Comparison of ENCODE assay signal across 21 cellular contexts in genomic region chr4:6228158-6229067, GRCh38. TPM values are rescaled to one million over a fixed set of nuclear protein-coding genes. Genes with fewer than 3 reads are reported as not detected.
DNase-seq lines count a peak whose midpoint lies in the region; ATAC-seq, FAIRE-seq and TF ChIP-seq lines count a peak whose summit lies in the region.
"Had no signal": no experiment of that assay in that cellular context is flagged by ENCODE, and none has a peak within 500 bp of the region (broad histone marks: within the 10 kb centered on the region; RNA-seq: fewer than 3 reads in every experiment).

No MANE protein-coding gene starts in this region.

- H3K9me2 ChIP-seq in SK-N-SH: no peaks in the 10 kb centered on the region

- ATAC-seq in SK-N-SH treated with all-trans-retinoic acid at 6 μM for 48 hours (no peak), K562 (peak; percentile 61; the same call in 2 of the 3 replicates), HepG2 (peak; percentile 67), HG03159 (IDR thresholded peaks at IDR 0.05; ENCODE audit: unreplicated experiment) (no peak)

- H3K27me3 Mint-ChIP-seq in CD8-positive, alpha-beta memory T cell: peaks cover under 1 to 25% of the 10 kb centered on the region in 2 donors

- H3K9ac ChIP-seq in SK-N-SH (no peak overlapping the region), K562 (ENCODE audit: insufficient read depth in 1 of 2, low read depth in 2 of 2, low read length in 2 of 2) (no peak overlapping the region), HepG2 (ENCODE audit: insufficient read depth, low read depth, low read length) (no peak overlapping the region)

- H3K4me1 Mint-ChIP-seq in CD8-positive, alpha-beta memory T cell: peaks cover 0 to 1% (median 0%) of the 10 kb centered on the region in 3 donors

- TF ChIP-seq EP300 in SK-N-SH (IDR thresholded peaks at IDR 0.05; ENCODE audit: borderline replicate concordance in 1 of 2, low read depth in 1 of 2, low read length in 1 of 2): no peak
- no peak for TF ChIP-seq EP300 in K562 (IDR thresholded peaks at IDR 0.05; ENCODE audit: low read length)
- no peak for TF ChIP-seq EP300 in HepG2 (IDR thresholded peaks at IDR 0.05; ENCODE audit: low read depth in 2 of 2, low read length in 2 of 2)
- no peak for TF ChIP-seq EP300 in HepG2 (CRISPR knock-in tag; IDR thresholded peaks at IDR 0.05; ENCODE audit: borderline replicate concordance)
- no peak for TF ChIP-seq EP300 in sigmoid colon (IDR thresholded peaks at IDR 0.05)

- POLR2A ChIA-PET in SK-N-SH (lab: Yijun Ruan, JAX): interaction anchor here (1.3 kb wide), 1 partner anchor 29 kb away, joined by 3 read pairs; no protein-coding TSS in a partner anchor
- POLR2A ChIA-PET in K562 (lab: Yijun Ruan, JAX): interaction anchor here (1.4 kb wide), 1 partner anchor 10 kb away, joined by 3 read pairs; no protein-coding TSS in a partner anchor
- POLR2A ChIA-PET in HepG2 (lab: Yijun Ruan, JAX): no interaction called here
- POLR2A ChIA-PET in CD8-positive, alpha-beta memory T cell (lab: Charles Lee): no interaction called here

- H3K27me3 ChIP-seq in SK-N-SH (ENCODE audit: insufficient read depth) (no peaks in the 10 kb centered on the region), K562 (ENCODE audit: control insufficient read depth in 2 of 2, insufficient read depth in 2 of 2, low read length in 2 of 2) (peaks cover 0 to 8% of the 10 kb centered on the region in 2 experiments; a peak in 2 of 5 replicates), HepG2 (ENCODE audit: control insufficient read depth in 1 of 2, insufficient read depth in 2 of 2, low read length in 2 of 2) (peaks cover 0 to 1% of the 10 kb centered on the region in 2 experiments; a peak in 1 of 5 replicates), sigmoid colon (peaks cover 0 to 23% (median 0%) of the 10 kb centered on the region in 3 donors)
- no peaks in the 10 kb centered on the region for H3K27me3 ChIP-seq in CD8-positive, alpha-beta memory T cell (ENCODE audit: insufficient read depth, low read length, poor library complexity, severe bottlenecking)

- H3K36me3 ChIP-seq in SK-N-SH (replicated peaks in 1 of 2; ENCODE audit: control insufficient read depth in 1 of 2, insufficient read depth in 2 of 2, low read length in 1 of 2) (no peaks in the 10 kb centered on the region), K562 (ENCODE audit: control insufficient read depth, insufficient read depth, low read length) (no peaks in the 10 kb centered on the region), HepG2 (replicated peaks in 1 of 2; ENCODE audit: control insufficient read depth in 1 of 2, insufficient read depth in 2 of 2, low read length in 2 of 2) (no peaks in the 10 kb centered on the region), sigmoid colon (no peaks in the 10 kb centered on the region)
- H3K36me3 ChIP-seq in CD8-positive, alpha-beta memory T cell (ENCODE audit: insufficient read depth, low read length): no peaks in the 10 kb centered on the region
- H3K36me3 ChIP-seq: HAP-1 had no signal

- peaks cover 0 to 36% of the 10 kb centered on the region in 2 experiments; a peak in 2 of 4 replicates for H3K4me1 ChIP-seq in SK-N-SH (ENCODE audit: control insufficient read depth in 1 of 2, insufficient read depth in 2 of 2, low read depth in 1 of 2, low read length in 1 of 2)
- no peaks in the 10 kb centered on the region; a peak in 1 of 5 replicates for H3K4me1 ChIP-seq in K562 (replicated peaks in 1 of 2; ENCODE audit: control insufficient read depth in 2 of 2, insufficient read depth in 2 of 2, low read length in 2 of 2)
- H3K4me1 ChIP-seq in HepG2 (ENCODE audit: insufficient read depth, low read length): no peaks in the 10 kb centered on the region
- no peaks in the 10 kb centered on the region for H3K4me1 ChIP-seq in sigmoid colon
- H3K4me1 ChIP-seq in CD8-positive, alpha-beta memory T cell (ENCODE audit: insufficient read depth, low read length): no peaks in the 10 kb centered on the region
- H3K4me1 ChIP-seq: HAP-1 had no signal

- no peak overlapping the region for H3K4me3 Mint-ChIP-seq in CD8-positive, alpha-beta memory T cell

- TF ChIP-seq POLR2A in K562 (conservative IDR thresholded peaks at IDR 0.05) (no peak), HepG2 (IDR thresholded peaks at IDR 0.05; ENCODE audit: insufficient read depth in 1 of 2, low read depth in 2 of 2, low read length in 2 of 2) (no peak), sigmoid colon (IDR thresholded peaks at IDR 0.05) (no peak)

- no peaks in the 10 kb centered on the region for H3K9me1 ChIP-seq in K562 (ENCODE audit: control insufficient read depth, insufficient read depth, low read length)

- TF ChIP-seq RAD21 in SK-N-SH (IDR thresholded peaks at IDR 0.05; ENCODE audit: low read length) (no peak), K562 (CRISPR knock-in tag; conservative IDR thresholded peaks at IDR 0.05 in 1 of 2, IDR thresholded peaks at IDR 0.05 in 1 of 2) (no peak), HepG2 (CRISPR knock-in tag; IDR thresholded peaks at IDR 0.05) (no peak)

- no peak overlapping the region for H3K4me2 ChIP-seq in SK-N-SH
- H3K4me2 ChIP-seq in K562 (ENCODE audit: insufficient read depth, low read length): no peak overlapping the region
- H3K4me2 ChIP-seq in HepG2 (ENCODE audit: low read depth, low read length): no peak overlapping the region

- H3K27ac ChIP-seq in SK-N-SH (ENCODE audit: low read depth in 2 of 2, low read length in 1 of 2): peak overlapping the region in 1 of 2 experiments; percentile 48; a peak in 2 of 4 replicates
- no peak overlapping the region for H3K27ac ChIP-seq in K562 (ENCODE audit: extremely low read depth, low read depth, low read length)
- H3K27ac ChIP-seq in HepG2 (ENCODE audit: extremely low read length, insufficient read depth, low read length): no peak overlapping the region
- no peak overlapping the region for H3K27ac ChIP-seq in sigmoid colon
- no peak overlapping the region for H3K27ac ChIP-seq in CD8-positive, alpha-beta memory T cell (ENCODE audit: low read depth, low read length)

- H3K9me3 Mint-ChIP-seq in CD8-positive, alpha-beta memory T cell: peaks cover 0 to under 1% (median 0%) of the 10 kb centered on the region in 5 donors

- H3K9me3 ChIP-seq in SK-N-SH (no peaks in the 10 kb centered on the region), K562 (replicated peaks; ENCODE audit: control insufficient read depth, insufficient read depth, low read depth, low read length) (no peaks in the 10 kb centered on the region), HepG2 (ENCODE audit: low read length) (no peaks in the 10 kb centered on the region), sigmoid colon (no peaks in the 10 kb centered on the region)
- H3K9me3 ChIP-seq in CD8-positive, alpha-beta memory T cell (ENCODE audit: low read length): no peaks in the 10 kb centered on the region
- H3K9me3 ChIP-seq: HAP-1 had no signal

- no TSS peak for BruUV-seq in K562 (replicated peaks; lab: Mats Ljungman, UMichigan)
- no TSS peak for BruUV-seq in HepG2 (replicated peaks; lab: Mats Ljungman, UMichigan)

- H3F3A ChIP-seq in SK-N-SH (replicated peaks; ENCODE audit: insufficient read depth): no peaks in the 10 kb centered on the region

- H3K4me3 ChIP-seq in SK-N-SH (ENCODE audit: low read depth in 2 of 2, low read length in 1 of 2): no peak overlapping the region
- H3K4me3 ChIP-seq in K562: no peak overlapping the region
- no peak overlapping the region for H3K4me3 ChIP-seq in HepG2 (replicated peaks in 1 of 3; ENCODE audit: insufficient read depth in 1 of 3, low read depth in 2 of 3, low read length in 3 of 3)
- no peak overlapping the region for H3K4me3 ChIP-seq in sigmoid colon
- H3K4me3 ChIP-seq in CD8-positive, alpha-beta memory T cell (ENCODE audit: low read length): no peak overlapping the region
- H3K4me3 ChIP-seq: HAP-1 had no signal

- no peak for FAIRE-seq in K562 (lab: Jason Lieb, UNC)
- no peak for FAIRE-seq in HepG2 (lab: Jason Lieb, UNC)
- FAIRE-seq: D721Med, RCC 7860 had no signal

- H4K20me1 ChIP-seq in SK-N-SH (ENCODE audit: insufficient read depth): no peaks in the 10 kb centered on the region
- H4K20me1 ChIP-seq in K562 (replicated peaks; ENCODE audit: control insufficient read depth, insufficient read depth, low read length): no peaks in the 10 kb centered on the region
- no peaks in the 10 kb centered on the region for H4K20me1 ChIP-seq in HepG2 (ENCODE audit: insufficient read depth, low read length)

- 55% methylated on average over 15 of the region's 16 CpGs for WGBS in SK-N-SH (ENCODE audit: low lambda C conversion rate)
- under 1% methylated on average over 16 of the region's 16 CpGs for WGBS in K562 (ENCODE audit: insufficient coverage, low coverage, missing lambda C conversion rate)
- WGBS in HepG2 (ENCODE audit: low lambda C conversion rate): 24% methylated on average over 14 of the region's 16 CpGs
- 79 to 82% methylated on average over 16 of the region's 16 CpGs for WGBS in sigmoid colon, 2 donors

- no peaks in the 10 kb centered on the region for H3K36me3 Mint-ChIP-seq in CD8-positive, alpha-beta memory T cell

- no peak for TF ChIP-seq CTCF in SK-N-SH (IDR thresholded peaks at IDR 0.05)
- peak; percentile 17 to 74 (median 22); a peak in 3 of 6 replicates for TF ChIP-seq CTCF in K562 (IDR thresholded peaks at IDR 0.05 in 2 of 3, conservative IDR thresholded peaks at IDR 0.05 in 1 of 3; ENCODE audit: insufficient read depth in 2 of 3, low read depth in 1 of 3, low read length in 3 of 3)
- no peak for TF ChIP-seq CTCF in HepG2 (CRISPR knock-in tag; IDR thresholded peaks at IDR 0.05)
- no peak for TF ChIP-seq CTCF in sigmoid colon (IDR thresholded peaks at IDR 0.05)

- H3K79me2 ChIP-seq in SK-N-SH (ENCODE audit: insufficient read depth): no peaks in the 10 kb centered on the region
- H3K79me2 ChIP-seq in K562 (ENCODE audit: control insufficient read depth, insufficient read depth, low read length): no peaks in the 10 kb centered on the region
- no peaks in the 10 kb centered on the region for H3K79me2 ChIP-seq in HepG2 (ENCODE audit: insufficient read depth, low read length)

- intact Hi-C loops in K562 (cut with micrococcal nuclease): no loop called here
- intact Hi-C loops in HepG2 (cut with micrococcal nuclease; ENCODE audit: unreplicated experiment): no loop called here
- intact Hi-C loops in sigmoid colon (cut with DNase I): no loop called here

- in situ Hi-C loops in K562 (cut with MboI) (no loop called here), HepG2 (cut with HindIII; ENCODE audit: extremely low pct_ligation_motif_present, low pct_unique_long_range_greater_than_20kb) (loop anchor here (25.0 kb wide), 1 partner anchor 334 kb away; no protein-coding TSS in a partner anchor)

- no peak overlapping the region for H3K27ac Mint-ChIP-seq in CD8-positive, alpha-beta memory T cell

- DNase-seq in SK-N-SH: peak; percentile 15
- DNase-seq in K562 (ENCODE audit: extremely low read depth in 1 of 4, low spot score in 3 of 4): peak in 1 of 4 experiments; percentile 15
- DNase-seq in HepG2 (ENCODE audit: low spot score): no peak
- DNase-seq in sigmoid colon: peak; percentile 44
- DNase-seq in LoVo (ENCODE audit: low spot score): no peak
- DNase-seq in CD8-positive, alpha-beta memory T cell: no peak
- DNase-seq: 8988T, GF-D8, MM.1S, NCI-H146, NCI-H226, OCI-M1, Right ventricle myocardium superior, SW 1271 had no signal

- CTCF ChIA-PET in SK-N-SH (lab: Yijun Ruan, JAX) (interaction anchor here (0.6 to 4.1 kb wide), 11 partner anchors 15 to 230 kb away, joined by 3 to 30 read pairs (median 4); partner anchors contain the start of gene C4orf50), K562 (lab: Yijun Ruan, JAX; ENCODE audit: low intra/inter-chr PET ratio) (no interaction called here), HepG2 (lab: Yijun Ruan, JAX; ENCODE audit: low intra/inter-chr PET ratio, low total read pairs) (no interaction called here)
- CTCF ChIA-PET in CD8-positive, alpha-beta memory T cell (lab: Charles Lee): interaction anchor here (1.2 to 2.9 kb wide), 3 partner anchors 21 to 94 kb away, joined by 3 to 8 read pairs (median 4); no protein-coding TSS in a partner anchor

- H2AFZ ChIP-seq in SK-N-SH (ENCODE audit: low read depth): no peak overlapping the region
- no peak overlapping the region for H2AFZ ChIP-seq in K562 (ENCODE audit: low read depth, low read length)
- no peak overlapping the region for H2AFZ ChIP-seq in HepG2 (ENCODE audit: low read length)

RNA-seq across cellular contexts. Expression of gene JAKMIP1, which starts 28.1 kb away (rescaled TPM):
- polyA plus RNA-seq in SK-N-SH (2012; rRNA removed) (0.54 and 1.0 TPM in 2 replicates), K562 (2011; rRNA removed) (not detected in 2 replicates), K562 (2014; fragmentation: Illumina TruSeq; extraction: Trizol) (not detected in 2 replicates), K562 (2014; fragmentation: Nextera tagmentation; extraction: Ambion mirVana) (not detected), K562 (2014; rRNA removed) (not detected in 2 replicates), HepG2 (2011; rRNA removed) (not detected in 2 replicates), sigmoid colon (1 to 10 TPM in 1 of 3 donors, not detected in 2; 1.8 TPM)
- polyA plus RNA-seq in SK-N-SH (2012; cell fraction: cytosol; rRNA removed): 0.98 and 1.7 TPM in 2 replicates
- polyA plus RNA-seq in SK-N-SH (2012; cell fraction: nucleus; rRNA removed): 0.17 and 0.63 TPM in 2 replicates
- total RNA-seq in K562 (2011; cell fraction: chromatin; rRNA removed; ENCODE audit: low replicate concordance): not detected in 2 replicates
- not detected in 2 replicates for total RNA-seq in K562 (2011; cell fraction: nucleolus; rRNA removed)
- total RNA-seq in K562 (2011; cell fraction: nucleoplasm; rRNA removed): not detected in 2 replicates
- total RNA-seq in K562 (2014; rRNA removed) (not detected in 2 replicates), K562 (2014; rRNA removed; fragmentation: Illumina TruSeq; extraction: Trizol) (not detected in 2 replicates), K562 (2015; rRNA removed; fragmentation: Illumina TruSeq; extraction: Trizol) (not detected in 2 replicates), K562 (2021) (0.11 TPM in 1 of 2 replicates, not detected in the other), HepG2 (2016; rRNA removed; fragmentation: Illumina TruSeq; extraction: Trizol) (not detected in 2 replicates), sigmoid colon (1 to 10 TPM in 3 of 4 donors, under 1 TPM in 1; 0.49 to 3.9 (median 1.8) TPM)
- not detected in 2 replicates for polyA plus RNA-seq in K562 (2011; cell fraction: cytosol; rRNA removed)
- not detected in 2 replicates for polyA plus RNA-seq in K562 (2011; cell fraction: nucleus; rRNA removed)
- polyA plus RNA-seq in K562 (2012): 0.04 TPM in 1 of 2 replicates, not detected in the other
- not detected in 2 replicates for polyA minus RNA-seq in K562 (2011; rRNA and poly(A)+ RNA removed)
- polyA minus RNA-seq in K562 (2011; cell fraction: cytosol; rRNA and poly(A)+ RNA removed): not detected in 2 replicates
- not detected in 2 replicates for polyA minus RNA-seq in K562 (2011; cell fraction: nucleus; rRNA and poly(A)+ RNA removed)
- not detected in 2 replicates for total RNA-seq in HepG2 (2016; cell fraction: cytosol; rRNA removed; fragmentation: Illumina TruSeq; extraction: Trizol; ENCODE audit: low read depth)
- not detected in 2 replicates for total RNA-seq in HepG2 (2016; cell fraction: insoluble cytoplasmic fraction; rRNA removed; fragmentation: Illumina TruSeq; extraction: Trizol)
- total RNA-seq in HepG2 (2016; cell fraction: membrane; rRNA removed; fragmentation: Illumina TruSeq; extraction: Trizol): not detected in 2 replicates
- total RNA-seq in HepG2 (2016; cell fraction: nucleus; rRNA removed; fragmentation: Illumina TruSeq; extraction: Trizol): not detected in 2 replicates
- not detected in 2 replicates for polyA plus RNA-seq in HepG2 (2011; cell fraction: cytosol; rRNA removed)
- polyA plus RNA-seq in HepG2 (2011; cell fraction: nucleus; rRNA removed): not detected in 2 replicates
- not detected in 2 replicates for polyA plus RNA-seq in HepG2 (2012)
- polyA plus RNA-seq in HepG2 (2016; cell fraction: cytosol; fragmentation: Illumina TruSeq; extraction: Trizol; ENCODE audit: low read depth): not detected in 2 replicates
- not detected in 2 replicates for polyA plus RNA-seq in HepG2 (2016; cell fraction: insoluble cytoplasmic fraction; fragmentation: Illumina TruSeq; extraction: Trizol; ENCODE audit: low read depth)
- not detected in 2 replicates for polyA plus RNA-seq in HepG2 (2016; cell fraction: membrane; fragmentation: Illumina TruSeq; extraction: Trizol; ENCODE audit: low read depth)
- not detected in 2 replicates for polyA plus RNA-seq in HepG2 (2016; cell fraction: nucleus; fragmentation: Illumina TruSeq; extraction: Trizol; ENCODE audit: insufficient read depth, low read depth)
- polyA minus RNA-seq in HepG2 (2011; rRNA and poly(A)+ RNA removed; ENCODE audit: low replicate concordance): not detected in 2 replicates
- not detected in 2 replicates for polyA minus RNA-seq in HepG2 (2011; cell fraction: cytosol; rRNA and poly(A)+ RNA removed)
- polyA minus RNA-seq in HepG2 (2011; cell fraction: nucleus; rRNA and poly(A)+ RNA removed): not detected in 2 replicates
- 10 to 100 TPM; 12.7 to 14.2 TPM for total RNA-seq in CD8-positive, alpha-beta memory T cell
- polyA plus RNA-seq in CD8-positive, alpha-beta memory T cell: 26.1 TPM
- total RNA-seq: LHCN-M2, Right ventricle myocardium superior, SK-MEL-5 had no signal

RNA-seq across cellular contexts. Expression of gene WFS1, which starts 41.2 kb away (rescaled TPM):
- polyA plus RNA-seq in SK-N-SH (2012; rRNA removed) (15.8 and 18.7 TPM in 2 replicates), K562 (2011; rRNA removed) (0.01 and 0.03 TPM in 2 replicates), K562 (2014; fragmentation: Illumina TruSeq; extraction: Trizol) (0.03 and 0.12 TPM in 2 replicates), K562 (2014; fragmentation: Nextera tagmentation; extraction: Ambion mirVana) (not detected), K562 (2014; rRNA removed) (not detected in 2 replicates), HepG2 (2011; rRNA removed) (42.2 and 49.6 TPM in 2 replicates), sigmoid colon (10 to 100 TPM in 1 of 3 donors, 1 to 10 TPM in 2; 1.4 to 10.1 (median 3.6) TPM)
- 6.5 and 10.4 TPM in 2 replicates for polyA plus RNA-seq in SK-N-SH (2012; cell fraction: cytosol; rRNA removed)
- 24.9 and 27.7 TPM in 2 replicates for polyA plus RNA-seq in SK-N-SH (2012; cell fraction: nucleus; rRNA removed)
- 0.42 TPM in 1 of 2 replicates, not detected in the other for total RNA-seq in K562 (2011; cell fraction: chromatin; rRNA removed; ENCODE audit: low replicate concordance)
- total RNA-seq in K562 (2011; cell fraction: nucleolus; rRNA removed): 0.33 TPM in 1 of 2 replicates, not detected in the other
- total RNA-seq in K562 (2011; cell fraction: nucleoplasm; rRNA removed): 0.44 TPM in 1 of 2 replicates, not detected in the other
- total RNA-seq in K562 (2014; rRNA removed) (0.82 TPM in 1 of 2 replicates, not detected in the other), K562 (2014; rRNA removed; fragmentation: Illumina TruSeq; extraction: Trizol) (not detected in 2 replicates), K562 (2015; rRNA removed; fragmentation: Illumina TruSeq; extraction: Trizol) (0.04 TPM in 1 of 2 replicates, not detected in the other), K562 (2021) (0.27 and 0.29 TPM in 2 replicates), HepG2 (2016; rRNA removed; fragmentation: Illumina TruSeq; extraction: Trizol) (19.8 and 39.1 TPM in 2 replicates), sigmoid colon (10 to 100 TPM; 34.6 to 69.0 (median 47.2) TPM)
- 0.01 TPM in 1 of 2 replicates, not detected in the other for polyA plus RNA-seq in K562 (2011; cell fraction: cytosol; rRNA removed)
- 0.17 TPM in 1 of 2 replicates, not detected in the other for polyA plus RNA-seq in K562 (2011; cell fraction: nucleus; rRNA removed)
- 0.26 and 0.62 TPM in 2 replicates for polyA plus RNA-seq in K562 (2012)
- not detected in 2 replicates for polyA minus RNA-seq in K562 (2011; rRNA and poly(A)+ RNA removed)
- polyA minus RNA-seq in K562 (2011; cell fraction: cytosol; rRNA and poly(A)+ RNA removed): not detected in 2 replicates
- polyA minus RNA-seq in K562 (2011; cell fraction: nucleus; rRNA and poly(A)+ RNA removed): 0.13 TPM in 1 of 2 replicates, not detected in the other
- 3.7 and 4.2 TPM in 2 replicates for total RNA-seq in HepG2 (2016; cell fraction: cytosol; rRNA removed; fragmentation: Illumina TruSeq; extraction: Trizol; ENCODE audit: low read depth)
- 18.3 and 41.8 TPM in 2 replicates for total RNA-seq in HepG2 (2016; cell fraction: insoluble cytoplasmic fraction; rRNA removed; fragmentation: Illumina TruSeq; extraction: Trizol)
- 10.5 and 10.8 TPM in 2 replicates for total RNA-seq in HepG2 (2016; cell fraction: membrane; rRNA removed; fragmentation: Illumina TruSeq; extraction: Trizol)
- 47.7 and 59.7 TPM in 2 replicates for total RNA-seq in HepG2 (2016; cell fraction: nucleus; rRNA removed; fragmentation: Illumina TruSeq; extraction: Trizol)
- 23.5 and 32.3 TPM in 2 replicates for polyA plus RNA-seq in HepG2 (2011; cell fraction: cytosol; rRNA removed)
- 121 and 179 TPM in 2 replicates for polyA plus RNA-seq in HepG2 (2011; cell fraction: nucleus; rRNA removed)
- polyA plus RNA-seq in HepG2 (2012): 24.0 and 38.1 TPM in 2 replicates
- 3.2 and 3.4 TPM in 2 replicates for polyA plus RNA-seq in HepG2 (2016; cell fraction: cytosol; fragmentation: Illumina TruSeq; extraction: Trizol; ENCODE audit: low read depth)
- 16.0 and 21.6 TPM in 2 replicates for polyA plus RNA-seq in HepG2 (2016; cell fraction: insoluble cytoplasmic fraction; fragmentation: Illumina TruSeq; extraction: Trizol; ENCODE audit: low read depth)
- 4.5 and 5.6 TPM in 2 replicates for polyA plus RNA-seq in HepG2 (2016; cell fraction: membrane; fragmentation: Illumina TruSeq; extraction: Trizol; ENCODE audit: low read depth)
- 86.7 and 90.9 TPM in 2 replicates for polyA plus RNA-seq in HepG2 (2016; cell fraction: nucleus; fragmentation: Illumina TruSeq; extraction: Trizol; ENCODE audit: insufficient read depth, low read depth)
- polyA minus RNA-seq in HepG2 (2011; rRNA and poly(A)+ RNA removed; ENCODE audit: low replicate concordance): 10.6 and 128 TPM in 2 replicates
- polyA minus RNA-seq in HepG2 (2011; cell fraction: cytosol; rRNA and poly(A)+ RNA removed): 36.4 and 40.3 TPM in 2 replicates
- 19.9 and 27.0 TPM in 2 replicates for polyA minus RNA-seq in HepG2 (2011; cell fraction: nucleus; rRNA and poly(A)+ RNA removed)
- total RNA-seq in CD8-positive, alpha-beta memory T cell: 1 to 10 TPM; 5.1 TPM
- 3.4 TPM for polyA plus RNA-seq in CD8-positive, alpha-beta memory T cell

Comparison
In these comparisons a context has a peak if more than half of its experiments do, and no peak if none do; other contexts are left out.
1. DNase-seq: peak in SK-N-SH (single experiment) and sigmoid colon (single experiment); none in HepG2 (single experiment), LoVo (single experiment) and CD8-positive, alpha-beta memory T cell (0 of 5).
2. CTCF ChIP-seq: peak in K562 (3 of 3); none in SK-N-SH (single experiment), HepG2 (single experiment) and sigmoid colon (0 of 4).
3. ATAC-seq: peak in K562 (single experiment) and HepG2 (single experiment); none in SK-N-SH treated with all-trans-retinoic acid at 6 μM for 48 hours (single experiment) and HG03159 (single experiment).
4. CTCF ChIA-PET loops: an anchor here in SK-N-SH (0.6 to 4.1 kb wide) and CD8-positive, alpha-beta memory T cell (1.2 to 2.9 kb wide); none called in K562 and HepG2.
5. POLR2A ChIA-PET loops: an anchor here in SK-N-SH (1.3 kb wide) and K562 (1.4 kb wide); none called in HepG2 and CD8-positive, alpha-beta memory T cell.